Comparison of ENCODE assay signal across 8 cellular contexts in genomic region chr15:34318277-34319079, GRCh38. TPM values are rescaled to one million over a fixed set of nuclear protein-coding genes. Genes with fewer than 3 reads are reported as not detected.
A peak's percentile ranks its signal among the peaks of the same experiment; 100 is the strongest.
DNase-seq lines count a peak whose midpoint lies in the region; ATAC-seq and TF ChIP-seq lines count a peak whose summit lies in the region.

No MANE protein-coding gene starts in this region.

- ATAC-seq in HG02610 (IDR thresholded peaks at IDR 0.05; ENCODE audit: unreplicated experiment) = peak; percentile 58
- peak; percentile 77 for ATAC-seq in activated CD8-positive, alpha-beta T cell treated with anti-CD3 and anti-CD28 coated beads, Interleukin-2, amount 10 ng/mL, durations not matched to agents 7 days and 5 days
- ATAC-seq in omental fat pad (ENCODE audit: low FRiP score) = peak; percentile 98

- H3K4me3 Mint-ChIP-seq in activated naive CD4-positive, alpha-beta T cell treated with anti-CD3 and anti-CD28 coated beads, Interleukin-2, amount 10 ng/mL, durations not matched to agents 7 days and 5 days = peak overlapping the region; percentile 95
- peak overlapping the region; percentile 81 for H3K4me3 Mint-ChIP-seq in activated CD8-positive, alpha-beta T cell treated with anti-CD3 and anti-CD28 coated beads, Interleukin-2, amount 10 ng/mL, durations not matched to agents 7 days and 5 days

- CTCF ChIA-PET in activated naive CD4-positive, alpha-beta T cell treated with anti-CD3 and anti-CD28 coated beads, Interleukin-2, amount 10 ng/mL, durations not matched to agents 7 days and 5 days (lab: Charles Lee) = interaction anchor here (0.7 to 1.5 kb wide), 6 partner anchors 9 to 156 kb away, joined by 3 to 6 read pairs (median 4); partner anchors contain the start of gene LPCAT4
- CTCF ChIA-PET in activated CD8-positive, alpha-beta T cell treated with anti-CD3 and anti-CD28 coated beads, Interleukin-2, amount 10 ng/mL, durations not matched to agents 7 days and 5 days (lab: Charles Lee) = interaction anchor here (0.8 to 3.4 kb wide), 7 partner anchors 10 to 85 kb away, joined by 3 to 30 read pairs (median 11); partner anchors contain the start of genes LPCAT4, NOP10 and NUTM1

- no peaks in the 10 kb centered on the region for H3K9me3 Mint-ChIP-seq in activated naive CD4-positive, alpha-beta T cell treated with anti-CD3 and anti-CD28 coated beads, Interleukin-2, amount 10 ng/mL, durations not matched to agents 7 days and 5 days
- H3K9me3 Mint-ChIP-seq in activated CD8-positive, alpha-beta T cell treated with anti-CD3 and anti-CD28 coated beads, Interleukin-2, amount 10 ng/mL, durations not matched to agents 7 days and 5 days (ENCODE audit: insufficient read depth) = no peaks in the 10 kb centered on the region

- intact Hi-C loops in head of caudate nucleus (cut with DNase I) = no loop called here

- no peaks in the 10 kb centered on the region for H3K27me3 Mint-ChIP-seq in activated naive CD4-positive, alpha-beta T cell treated with anti-CD3 and anti-CD28 coated beads, Interleukin-2, amount 10 ng/mL, durations not matched to agents 7 days and 5 days
- no peaks in the 10 kb centered on the region for H3K27me3 Mint-ChIP-seq in activated CD8-positive, alpha-beta T cell treated with anti-CD3 and anti-CD28 coated beads, Interleukin-2, amount 10 ng/mL, durations not matched to agents 7 days and 5 days (ENCODE audit: low read depth)

- peak; percentile 51 for DNase-seq in activated naive CD4-positive, alpha-beta T cell treated with anti-CD3 and anti-CD28 coated beads, Interleukin-2, amount 10 ng/mL, durations not matched to agents 7 days and 5 days
- no peak for DNase-seq in activated naive CD4-positive, alpha-beta T cell treated with Interleukin-2 at 50 U/mL for 16 hours
- DNase-seq in NCI-H2029 treated with DMSO at 0.1 percent for 48 hours (lab: John Stamatoyannopoulos, UW) (peak; percentile 16), head of caudate nucleus (peak in 34 of 42 donors; percentile 18 to 83 (median 51)), omental fat pad (ENCODE audit: low spot score) (no peak), middle frontal gyrus (ENCODE audit: extremely low spot score, low spot score) (no peak)
- DNase-seq in activated CD8-positive, alpha-beta T cell treated with anti-CD3 and anti-CD28 coated beads, Interleukin-2, amount 10 ng/mL, durations not matched to agents 7 days and 5 days = peak; percentile 49

- peaks cover 52% of the 10 kb centered on the region for H3K4me1 Mint-ChIP-seq in activated naive CD4-positive, alpha-beta T cell treated with anti-CD3 and anti-CD28 coated beads, Interleukin-2, amount 10 ng/mL, durations not matched to agents 7 days and 5 days
- H3K4me1 Mint-ChIP-seq in activated CD8-positive, alpha-beta T cell treated with anti-CD3 and anti-CD28 coated beads, Interleukin-2, amount 10 ng/mL, durations not matched to agents 7 days and 5 days (ENCODE audit: low read depth) = peaks cover 43% of the 10 kb centered on the region

- peak overlapping the region; percentile 92 for H3K27ac Mint-ChIP-seq in activated naive CD4-positive, alpha-beta T cell treated with anti-CD3 and anti-CD28 coated beads, Interleukin-2, amount 10 ng/mL, durations not matched to agents 7 days and 5 days
- H3K27ac Mint-ChIP-seq in activated CD8-positive, alpha-beta T cell treated with anti-CD3 and anti-CD28 coated beads, Interleukin-2, amount 10 ng/mL, durations not matched to agents 7 days and 5 days = peak overlapping the region; percentile 79

- no peak for TF ChIP-seq CTCF in omental fat pad (IDR thresholded peaks at IDR 0.05)

- peaks cover 22% of the 10 kb centered on the region for H3K36me3 Mint-ChIP-seq in activated naive CD4-positive, alpha-beta T cell treated with anti-CD3 and anti-CD28 coated beads, Interleukin-2, amount 10 ng/mL, durations not matched to agents 7 days and 5 days
- peaks cover 14% of the 10 kb centered on the region for H3K36me3 Mint-ChIP-seq in activated CD8-positive, alpha-beta T cell treated with anti-CD3 and anti-CD28 coated beads, Interleukin-2, amount 10 ng/mL, durations not matched to agents 7 days and 5 days (ENCODE audit: low read depth)

- POLR2A ChIA-PET in activated CD8-positive, alpha-beta T cell treated with anti-CD3 and anti-CD28 coated beads, Interleukin-2, amount 10 ng/mL, durations not matched to agents 7 days and 5 days (lab: Charles Lee) = interaction anchor here (0.8 to 3.9 kb wide), 6 partner anchors 9 to 49 kb away, joined by 3 to 29 read pairs (median 4); partner anchors contain the start of genes LPCAT4 and SLC12A6

RNA-seq across cellular contexts. Expression of gene SLC12A6, which starts 19.1 kb away (rescaled TPM):
- total RNA-seq in activated CD8-positive, alpha-beta T cell treated with anti-CD3 and anti-CD28 coated beads, Interleukin-2, amount 10 ng/mL, durations not matched to agents 7 days and 5 days = 10 to 100 TPM; 24.8 to 25.3 TPM
- total RNA-seq in omental fat pad = 10 to 100 TPM; 20.0 to 43.3 (median 33.5) TPM

RNA-seq across cellular contexts. Expression of gene NOP10, which starts 24.5 kb away (rescaled TPM):
- 100 to 1,000 TPM; 180 to 182 TPM for total RNA-seq in activated CD8-positive, alpha-beta T cell treated with anti-CD3 and anti-CD28 coated beads, Interleukin-2, amount 10 ng/mL, durations not matched to agents 7 days and 5 days
- total RNA-seq in omental fat pad = 100 to 1,000 TPM; 137 to 194 (median 166) TPM

RNA-seq across cellular contexts. Expression of gene NUTM1, which starts 24.6 kb away (rescaled TPM):
- total RNA-seq in activated CD8-positive, alpha-beta T cell treated with anti-CD3 and anti-CD28 coated beads, Interleukin-2, amount 10 ng/mL, durations not matched to agents 7 days and 5 days = not detected
- total RNA-seq in omental fat pad = not detected

RNA-seq across cellular contexts. Expression of gene LPCAT4, which starts 48.5 kb away (rescaled TPM):
- 100 to 1,000 TPM; 106 to 115 TPM for total RNA-seq in activated CD8-positive, alpha-beta T cell treated with anti-CD3 and anti-CD28 coated beads, Interleukin-2, amount 10 ng/mL, durations not matched to agents 7 days and 5 days
- total RNA-seq in omental fat pad = 10 to 100 TPM in 2 of 4 donors, 1 to 10 TPM in 2; 5.8 to 28.7 (median 13.3) TPM

Comparison
In these comparisons a context has a peak if more than half of its experiments do, and no peak if none do; other contexts are left out.
1. DNase-seq: peak in activated naive CD4-positive, alpha-beta T cell treated with anti-CD3 and anti-CD28 coated beads, Interleukin-2, amount 10 ng/mL, durations not matched to agents 7 days and 5 days (single experiment), NCI-H2029 treated with DMSO at 0.1 percent for 48 hours (single experiment), activated CD8-positive, alpha-beta T cell treated with anti-CD3 and anti-CD28 coated beads, Interleukin-2, amount 10 ng/mL, durations not matched to agents 7 days and 5 days (single experiment) and head of caudate nucleus (34 of 42); none in activated naive CD4-positive, alpha-beta T cell treated with Interleukin-2 at 50 U/mL for 16 hours (single experiment), omental fat pad (single experiment) and middle frontal gyrus (single experiment).
2. Peak in every context shown above with its lines, with median percentiles within 50 percentile points of each other: ATAC-seq.